In the genomic region with DNA sequence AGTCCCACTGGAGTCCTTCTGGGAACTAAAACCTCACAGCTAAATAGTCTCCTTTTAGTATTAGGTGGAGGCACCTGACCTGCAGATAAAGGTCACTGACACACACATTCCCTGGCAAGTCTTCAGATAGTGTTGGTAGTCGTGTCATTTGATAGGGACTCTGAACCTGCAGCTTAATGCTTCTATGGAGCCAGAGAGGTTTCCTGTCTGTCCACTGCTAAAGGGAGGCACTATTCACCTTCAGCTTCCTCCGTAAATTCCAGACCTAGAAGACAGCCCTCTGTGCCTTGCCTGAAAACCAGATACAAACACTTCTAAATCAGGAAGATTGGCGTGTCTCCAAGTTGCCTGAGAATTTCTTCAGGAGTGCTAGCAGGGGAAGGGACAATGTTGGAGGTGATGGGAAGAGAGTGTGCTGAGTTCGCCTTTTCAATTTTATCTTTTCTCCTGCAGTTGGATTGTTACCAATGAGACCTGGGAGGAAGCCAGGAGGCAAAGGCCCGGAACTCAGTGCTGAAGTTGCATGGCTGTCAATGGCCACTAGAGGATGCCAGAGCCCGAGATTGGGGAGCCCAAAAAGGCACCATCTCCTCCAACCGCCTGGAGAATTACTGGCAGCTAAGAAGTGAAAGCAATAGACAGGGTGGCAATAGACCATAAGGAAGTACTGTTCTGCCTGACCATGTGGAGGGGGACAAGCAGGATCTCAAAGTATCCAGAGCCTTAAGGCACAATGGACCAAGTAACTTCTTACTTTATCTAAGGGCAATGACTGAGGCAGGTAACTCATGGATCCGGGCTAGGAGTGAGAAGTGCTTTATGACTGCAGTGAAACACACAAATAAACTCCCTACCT, we compare ENCODE assay signal across 8 cellular contexts.
A peak's percentile ranks its signal among the peaks of the same experiment; 100 is the strongest.
DNase-seq lines count a peak whose midpoint lies in the region; ATAC-seq and TF ChIP-seq lines count a peak whose summit lies in the region.

No MANE protein-coding gene starts in this region.

- TF ChIP-seq RAD21 in SK-N-SH (IDR thresholded peaks at IDR 0.05; ENCODE audit: low read length): peak; percentile 81

- TF ChIP-seq CTCF in GM12801 (IDR thresholded peaks at IDR 0.05; ENCODE audit: extremely low read depth, insufficient read length): peak; percentile 99
- TF ChIP-seq CTCF in HEK293 (tag by site-specific recombination; IDR thresholded peaks at IDR 0.05): peak; percentile 86
- TF ChIP-seq CTCF in SK-N-SH (IDR thresholded peaks at IDR 0.05): peak; percentile 94

- CTCF ChIA-PET in HEK293 (lab: Yijun Ruan, JAX) (interaction anchor here (0.5 to 2.4 kb wide), 22 partner anchors 9 to 1010 kb away, joined by 3 to 6 read pairs (median 3); no protein-coding TSS in a partner anchor), SK-N-SH (lab: Yijun Ruan, JAX) (interaction anchor here (0.6 to 2.3 kb wide), 17 partner anchors 9 to 948 kb away, joined by 3 to 9 read pairs (median 3); a partner anchor contains a TSS)

- no peaks in the 10 kb centered on the region for H3F3A ChIP-seq in SK-N-SH (replicated peaks; ENCODE audit: insufficient read depth)

- no peaks in the 10 kb centered on the region for H3K79me2 ChIP-seq in SK-N-SH (ENCODE audit: insufficient read depth)

- H3K4me3 ChIP-seq in HEK293 (ENCODE audit: low read depth, low read length) (no peak overlapping the region), SK-N-SH (ENCODE audit: low read depth in 2 of 2, low read length in 1 of 2) (peak overlapping the region in 1 of 2 experiments; percentile 7; a peak in 1 of 4 replicates)

- H2AFZ ChIP-seq in SK-N-SH (ENCODE audit: low read depth): peak overlapping the region; percentile 89; the same call in 1 of the 2 replicates

- 45% methylated on average over 7 of the region's 8 CpGs for WGBS in SK-N-SH (ENCODE audit: low lambda C conversion rate)

- POLR2A ChIA-PET in HEK293 (lab: Yijun Ruan, JAX) (no interaction called here), SK-N-SH (lab: Yijun Ruan, JAX) (no interaction called here)

- H3K36me3 ChIP-seq in HEK293 (ENCODE audit: control insufficient read depth in 2 of 2, insufficient read depth in 1 of 2, low read length in 2 of 2) (no peaks in the 10 kb centered on the region), SK-N-SH (replicated peaks in 1 of 2; ENCODE audit: control insufficient read depth in 1 of 2, insufficient read depth in 2 of 2, low read length in 1 of 2) (no peaks in the 10 kb centered on the region)

- no peaks in the 10 kb centered on the region for H3K9me2 ChIP-seq in SK-N-SH

- intact Hi-C loops in Right ventricle myocardium superior (cut with DNase I): no loop called here

- H3K27ac ChIP-seq in HEK293 (ENCODE audit: extremely low read depth, low read depth, low read length): no peak overlapping the region
- no peak overlapping the region for H3K27ac ChIP-seq in SK-N-SH (ENCODE audit: low read depth in 2 of 2, low read length in 1 of 2)

- no peaks in the 10 kb centered on the region for H4K20me1 ChIP-seq in SK-N-SH (ENCODE audit: insufficient read depth)

- no peak for TF ChIP-seq EP300 in SK-N-SH (IDR thresholded peaks at IDR 0.05; ENCODE audit: borderline replicate concordance in 1 of 2, low read depth in 1 of 2, low read length in 1 of 2)

- ATAC-seq in Right ventricle myocardium superior (ENCODE audit: poor library complexity): peak; percentile 96

- no peaks in the 10 kb centered on the region for H3K9me3 ChIP-seq in HEK293 (ENCODE audit: control insufficient read depth, insufficient read depth, low read depth, low read length)
- no peaks in the 10 kb centered on the region for H3K9me3 ChIP-seq in SK-N-SH

- H3K4me1 ChIP-seq in HEK293 (ENCODE audit: control insufficient read depth, insufficient read depth, low read length): no peaks in the 10 kb centered on the region
- H3K4me1 ChIP-seq in SK-N-SH (ENCODE audit: control insufficient read depth in 1 of 2, insufficient read depth in 2 of 2, low read depth in 1 of 2, low read length in 1 of 2): peaks cover 3 to 9% of the 10 kb centered on the region in 2 experiments; a peak in 2 of 4 replicates

- 0 out of 2 replicates have a peak overlapping the region, but pooled peaks have one; percentile 43 for H3K4me2 ChIP-seq in SK-N-SH

- DNase-seq in MV-4-11 (lab: John Stamatoyannopoulos, UW) (peak; percentile 86), SK-N-SH (peak; percentile 52), Right ventricle myocardium superior (peak; percentile 60), pulmonary artery endothelial cell (ENCODE audit: low read depth, low spot score) (peak; percentile 17), epidermal melanocyte (ENCODE audit: insufficient read length, low spot score) (no peak)
- DNase-seq in activated naive CD4-positive, alpha-beta T cell treated with anti-CD3 and anti-CD28 coated beads, Interleukin-2, amount 50 U/mL, for 16 hours: peak; percentile 65

- H3K9ac ChIP-seq in SK-N-SH: no peak overlapping the region

- no peaks in the 10 kb centered on the region for H3K27me3 ChIP-seq in SK-N-SH (ENCODE audit: insufficient read depth)

TF ChIP-seq in HEK293, 187 proteins besides CTCF, POLR2A, EP300 and RAD21 (continues in another document):
- TF ChIP-seq, protein P1, sequence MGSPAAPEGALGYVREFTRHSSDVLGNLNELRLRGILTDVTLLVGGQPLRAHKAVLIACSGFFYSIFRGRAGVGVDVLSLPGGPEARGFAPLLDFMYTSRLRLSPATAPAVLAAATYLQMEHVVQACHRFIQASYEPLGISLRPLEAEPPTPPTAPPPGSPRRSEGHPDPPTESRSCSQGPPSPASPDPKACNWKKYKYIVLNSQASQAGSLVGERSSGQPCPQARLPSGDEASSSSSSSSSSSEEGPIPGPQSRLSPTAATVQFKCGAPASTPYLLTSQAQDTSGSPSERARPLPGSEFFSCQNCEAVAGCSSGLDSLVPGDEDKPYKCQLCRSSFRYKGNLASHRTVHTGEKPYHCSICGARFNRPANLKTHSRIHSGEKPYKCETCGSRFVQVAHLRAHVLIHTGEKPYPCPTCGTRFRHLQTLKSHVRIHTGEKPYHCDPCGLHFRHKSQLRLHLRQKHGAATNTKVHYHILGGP (tag by site-specific recombination; IDR thresholded peaks at IDR 0.05): no peak
- TF ChIP-seq ZNF335 (tag by site-specific recombination; conservative IDR thresholded peaks at IDR 0.05) (peak; percentile 61), ZBTB20 (tag by site-specific recombination; IDR thresholded peaks at IDR 0.05) (no peak)
- TF ChIP-seq, protein P2, sequence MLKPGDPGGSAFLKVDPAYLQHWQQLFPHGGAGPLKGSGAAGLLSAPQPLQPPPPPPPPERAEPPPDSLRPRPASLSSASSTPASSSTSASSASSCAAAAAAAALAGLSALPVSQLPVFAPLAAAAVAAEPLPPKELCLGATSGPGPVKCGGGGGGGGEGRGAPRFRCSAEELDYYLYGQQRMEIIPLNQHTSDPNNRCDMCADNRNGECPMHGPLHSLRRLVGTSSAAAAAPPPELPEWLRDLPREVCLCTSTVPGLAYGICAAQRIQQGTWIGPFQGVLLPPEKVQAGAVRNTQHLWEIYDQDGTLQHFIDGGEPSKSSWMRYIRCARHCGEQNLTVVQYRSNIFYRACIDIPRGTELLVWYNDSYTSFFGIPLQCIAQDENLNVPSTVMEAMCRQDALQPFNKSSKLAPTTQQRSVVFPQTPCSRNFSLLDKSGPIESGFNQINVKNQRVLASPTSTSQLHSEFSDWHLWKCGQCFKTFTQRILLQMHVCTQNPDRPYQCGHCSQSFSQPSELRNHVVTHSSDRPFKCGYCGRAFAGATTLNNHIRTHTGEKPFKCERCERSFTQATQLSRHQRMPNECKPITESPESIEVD (tag by site-specific recombination; IDR thresholded peaks at IDR 0.05): no peak

TF ChIP-seq in SK-N-SH, 30 proteins besides CTCF, POLR2A, EP300 and RAD21:
- TF ChIP-seq SMC3 (IDR thresholded peaks at IDR 0.05; ENCODE audit: low read depth, low read length) (peak; percentile 74), NFIC (IDR thresholded peaks at IDR 0.05; ENCODE audit: borderline replicate concordance) (peak; percentile 45; the same call in 1 of the 2 replicates), GATA2 (CRISPR knock-in tag; IDR thresholded peaks at IDR 0.05) (no peak)
